1 cellular context compared by ENCODE assay signal in the genomic region with DNA sequence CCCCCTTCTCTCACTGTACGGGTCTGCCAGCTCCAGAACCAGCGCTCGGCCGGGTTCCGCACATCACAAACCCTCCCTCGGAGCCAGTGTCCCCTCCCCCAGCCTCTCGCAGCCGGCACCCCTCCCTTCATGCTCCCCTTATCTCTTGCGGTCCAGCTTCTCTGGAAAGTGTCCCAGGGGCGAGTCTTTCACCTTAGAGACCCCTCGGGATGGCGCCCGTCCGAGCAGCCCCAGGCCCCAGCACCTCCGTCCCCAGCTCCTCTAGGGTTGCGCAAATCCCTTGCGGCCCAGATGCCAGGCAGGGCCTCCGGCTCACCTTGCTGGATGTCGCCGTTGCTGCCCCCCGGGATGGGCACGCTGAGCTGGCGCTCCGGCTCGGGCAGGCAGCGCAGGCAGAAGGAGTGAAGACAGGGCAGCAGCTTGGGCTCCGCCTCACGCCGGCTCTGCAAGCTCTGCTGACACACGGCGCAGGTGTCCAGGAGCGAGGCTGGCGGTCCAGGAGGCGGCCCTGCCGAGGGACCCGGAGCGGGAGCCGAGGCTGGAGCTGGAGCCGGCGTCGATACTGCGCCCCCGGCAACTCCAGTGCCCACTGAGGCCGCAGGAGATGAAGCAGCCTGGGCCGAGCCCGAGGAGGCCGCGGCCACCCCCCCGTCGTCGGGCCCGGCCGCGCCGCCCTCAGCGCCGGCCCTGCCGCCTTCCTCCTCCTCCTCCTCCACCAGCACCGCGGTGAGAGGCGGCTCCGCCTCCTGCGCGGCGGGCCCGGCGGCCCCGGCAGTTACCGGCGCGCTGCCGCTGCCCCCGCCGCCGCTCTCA.
A peak's percentile ranks its signal among the peaks of the same experiment; 100 is the strongest.
TF ChIP-seq lines count a peak whose summit lies in the region.

No MANE protein-coding gene starts in this region.

TF ChIP-seq in K562, 482 proteins besides CTCF, POLR2A, EP300 and RAD21 (continued from another document and continues in another):
- TF ChIP-seq, protein P1, sequence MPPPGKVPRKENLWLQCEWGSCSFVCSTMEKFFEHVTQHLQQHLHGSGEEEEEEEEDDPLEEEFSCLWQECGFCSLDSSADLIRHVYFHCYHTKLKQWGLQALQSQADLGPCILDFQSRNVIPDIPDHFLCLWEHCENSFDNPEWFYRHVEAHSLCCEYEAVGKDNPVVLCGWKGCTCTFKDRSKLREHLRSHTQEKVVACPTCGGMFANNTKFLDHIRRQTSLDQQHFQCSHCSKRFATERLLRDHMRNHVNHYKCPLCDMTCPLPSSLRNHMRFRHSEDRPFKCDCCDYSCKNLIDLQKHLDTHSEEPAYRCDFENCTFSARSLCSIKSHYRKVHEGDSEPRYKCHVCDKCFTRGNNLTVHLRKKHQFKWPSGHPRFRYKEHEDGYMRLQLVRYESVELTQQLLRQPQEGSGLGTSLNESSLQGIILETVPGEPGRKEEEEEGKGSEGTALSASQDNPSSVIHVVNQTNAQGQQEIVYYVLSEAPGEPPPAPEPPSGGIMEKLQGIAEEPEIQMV (tag; conservative IDR thresholded peaks at IDR 0.05; ENCODE audit: low read depth): no peak
- no peak for TF ChIP-seq MAFF (IDR thresholded peaks at IDR 0.05; ENCODE audit: low read length)
- TF ChIP-seq ETV5 (CRISPR knock-in tag; IDR thresholded peaks at IDR 0.05; ENCODE audit: low read depth): no peak
- no peak for TF ChIP-seq ZNF436 (CRISPR knock-in tag; IDR thresholded peaks at IDR 0.05)
- TF ChIP-seq, protein P2, sequence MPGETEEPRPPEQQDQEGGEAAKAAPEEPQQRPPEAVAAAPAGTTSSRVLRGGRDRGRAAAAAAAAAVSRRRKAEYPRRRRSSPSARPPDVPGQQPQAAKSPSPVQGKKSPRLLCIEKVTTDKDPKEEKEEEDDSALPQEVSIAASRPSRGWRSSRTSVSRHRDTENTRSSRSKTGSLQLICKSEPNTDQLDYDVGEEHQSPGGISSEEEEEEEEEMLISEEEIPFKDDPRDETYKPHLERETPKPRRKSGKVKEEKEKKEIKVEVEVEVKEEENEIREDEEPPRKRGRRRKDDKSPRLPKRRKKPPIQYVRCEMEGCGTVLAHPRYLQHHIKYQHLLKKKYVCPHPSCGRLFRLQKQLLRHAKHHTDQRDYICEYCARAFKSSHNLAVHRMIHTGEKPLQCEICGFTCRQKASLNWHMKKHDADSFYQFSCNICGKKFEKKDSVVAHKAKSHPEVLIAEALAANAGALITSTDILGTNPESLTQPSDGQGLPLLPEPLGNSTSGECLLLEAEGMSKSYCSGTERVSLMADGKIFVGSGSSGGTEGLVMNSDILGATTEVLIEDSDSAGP (CRISPR knock-in tag; IDR thresholded peaks at IDR 0.05): no peak
- TF ChIP-seq, protein P3, sequence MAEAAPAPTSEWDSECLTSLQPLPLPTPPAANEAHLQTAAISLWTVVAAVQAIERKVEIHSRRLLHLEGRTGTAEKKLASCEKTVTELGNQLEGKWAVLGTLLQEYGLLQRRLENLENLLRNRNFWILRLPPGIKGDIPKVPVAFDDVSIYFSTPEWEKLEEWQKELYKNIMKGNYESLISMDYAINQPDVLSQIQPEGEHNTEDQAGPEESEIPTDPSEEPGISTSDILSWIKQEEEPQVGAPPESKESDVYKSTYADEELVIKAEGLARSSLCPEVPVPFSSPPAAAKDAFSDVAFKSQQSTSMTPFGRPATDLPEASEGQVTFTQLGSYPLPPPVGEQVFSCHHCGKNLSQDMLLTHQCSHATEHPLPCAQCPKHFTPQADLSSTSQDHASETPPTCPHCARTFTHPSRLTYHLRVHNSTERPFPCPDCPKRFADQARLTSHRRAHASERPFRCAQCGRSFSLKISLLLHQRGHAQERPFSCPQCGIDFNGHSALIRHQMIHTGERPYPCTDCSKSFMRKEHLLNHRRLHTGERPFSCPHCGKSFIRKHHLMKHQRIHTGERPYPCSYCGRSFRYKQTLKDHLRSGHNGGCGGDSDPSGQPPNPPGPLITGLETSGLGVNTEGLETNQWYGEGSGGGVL (CRISPR knock-in tag; IDR thresholded peaks at IDR 0.05): no peak
- TF ChIP-seq, protein P4, sequence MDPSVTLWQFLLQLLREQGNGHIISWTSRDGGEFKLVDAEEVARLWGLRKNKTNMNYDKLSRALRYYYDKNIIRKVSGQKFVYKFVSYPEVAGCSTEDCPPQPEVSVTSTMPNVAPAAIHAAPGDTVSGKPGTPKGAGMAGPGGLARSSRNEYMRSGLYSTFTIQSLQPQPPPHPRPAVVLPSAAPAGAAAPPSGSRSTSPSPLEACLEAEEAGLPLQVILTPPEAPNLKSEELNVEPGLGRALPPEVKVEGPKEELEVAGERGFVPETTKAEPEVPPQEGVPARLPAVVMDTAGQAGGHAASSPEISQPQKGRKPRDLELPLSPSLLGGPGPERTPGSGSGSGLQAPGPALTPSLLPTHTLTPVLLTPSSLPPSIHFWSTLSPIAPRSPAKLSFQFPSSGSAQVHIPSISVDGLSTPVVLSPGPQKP (CRISPR knock-in tag; IDR thresholded peaks at IDR 0.05): no peak
- TF ChIP-seq GATAD2A (IDR thresholded peaks at IDR 0.05): peak; percentile 84; the same call in 1 of the 2 replicates
- TF ChIP-seq ARHGAP35 (IDR thresholded peaks at IDR 0.05; ENCODE audit: partially characterized antibody): no peak
- TF ChIP-seq, protein P5, sequence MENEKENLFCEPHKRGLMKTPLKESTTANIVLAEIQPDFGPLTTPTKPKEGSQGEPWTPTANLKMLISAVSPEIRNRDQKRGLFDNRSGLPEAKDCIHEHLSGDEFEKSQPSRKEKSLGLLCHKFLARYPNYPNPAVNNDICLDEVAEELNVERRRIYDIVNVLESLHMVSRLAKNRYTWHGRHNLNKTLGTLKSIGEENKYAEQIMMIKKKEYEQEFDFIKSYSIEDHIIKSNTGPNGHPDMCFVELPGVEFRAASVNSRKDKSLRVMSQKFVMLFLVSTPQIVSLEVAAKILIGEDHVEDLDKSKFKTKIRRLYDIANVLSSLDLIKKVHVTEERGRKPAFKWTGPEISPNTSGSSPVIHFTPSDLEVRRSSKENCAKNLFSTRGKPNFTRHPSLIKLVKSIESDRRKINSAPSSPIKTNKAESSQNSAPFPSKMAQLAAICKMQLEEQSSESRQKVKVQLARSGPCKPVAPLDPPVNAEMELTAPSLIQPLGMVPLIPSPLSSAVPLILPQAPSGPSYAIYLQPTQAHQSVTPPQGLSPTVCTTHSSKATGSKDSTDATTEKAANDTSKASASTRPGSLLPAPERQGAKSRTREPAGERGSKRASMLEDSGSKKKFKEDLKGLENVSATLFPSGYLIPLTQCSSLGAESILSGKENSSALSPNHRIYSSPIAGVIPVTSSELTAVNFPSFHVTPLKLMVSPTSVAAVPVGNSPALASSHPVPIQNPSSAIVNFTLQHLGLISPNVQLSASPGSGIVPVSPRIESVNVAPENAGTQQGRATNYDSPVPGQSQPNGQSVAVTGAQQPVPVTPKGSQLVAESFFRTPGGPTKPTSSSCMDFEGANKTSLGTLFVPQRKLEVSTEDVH (IDR thresholded peaks at IDR 0.05; ENCODE audit: low read depth, partially characterized antibody): no peak
- TF ChIP-seq BRD9 (IDR thresholded peaks at IDR 0.05; ENCODE audit: low read depth, partially characterized antibody): no peak
- no peak; the same call in none of the 2 replicates for TF ChIP-seq SIN3B (IDR thresholded peaks at IDR 0.05; ENCODE audit: low read depth)
- TF ChIP-seq NFIC (IDR thresholded peaks at IDR 0.05): peak; percentile 85
- TF ChIP-seq XRCC3 (IDR thresholded peaks at IDR 0.05): no peak
- no peak for TF ChIP-seq MTF1 (CRISPR knock-in tag; IDR thresholded peaks at IDR 0.05; ENCODE audit: borderline replicate concordance)
- peak; percentile 9 to 47; a peak in 2 of 4 replicates for TF ChIP-seq TRIM24 (IDR thresholded peaks at IDR 0.05)
- TF ChIP-seq ZNF785 (CRISPR knock-in tag; IDR thresholded peaks at IDR 0.05): no peak
- no peak for TF ChIP-seq ZNF384 (IDR thresholded peaks at IDR 0.05; ENCODE audit: low read depth, low read length)
- TF ChIP-seq ZNF699 (CRISPR knock-in tag; IDR thresholded peaks at IDR 0.05; ENCODE audit: insufficient replicate concordance): no peak
- TF ChIP-seq ZFP1 (CRISPR knock-in tag; IDR thresholded peaks at IDR 0.05): no peak
- TF ChIP-seq CBX1 (IDR thresholded peaks at IDR 0.05; ENCODE audit: low read depth): peak; percentile 55; the same call in 1 of the 2 replicates
- no peak for TF ChIP-seq CBX8 (IDR thresholded peaks at IDR 0.05; ENCODE audit: borderline replicate concordance, extremely low read depth, low read depth, low read length, poor library complexity, severe bottlenecking)
- TF ChIP-seq ASH1L (IDR thresholded peaks at IDR 0.05; ENCODE audit: borderline replicate concordance, low read depth, partially characterized antibody): no peak
- no peak for TF ChIP-seq HSF4 (CRISPR knock-in tag; IDR thresholded peaks at IDR 0.05; ENCODE audit: borderline replicate concordance)
- peak; percentile 44 for TF ChIP-seq TBP (optimal IDR thresholded peaks at IDR 0.05; ENCODE audit: low read depth, low read length)
- TF ChIP-seq NEUROD1 (IDR thresholded peaks at IDR 0.05; ENCODE audit: borderline replicate concordance, low read depth, low read length, partially characterized antibody): peak; percentile 38
- TF ChIP-seq PTBP1 (IDR thresholded peaks at IDR 0.05; ENCODE audit: low read depth, low read length): no peak
- TF ChIP-seq, protein P6, sequence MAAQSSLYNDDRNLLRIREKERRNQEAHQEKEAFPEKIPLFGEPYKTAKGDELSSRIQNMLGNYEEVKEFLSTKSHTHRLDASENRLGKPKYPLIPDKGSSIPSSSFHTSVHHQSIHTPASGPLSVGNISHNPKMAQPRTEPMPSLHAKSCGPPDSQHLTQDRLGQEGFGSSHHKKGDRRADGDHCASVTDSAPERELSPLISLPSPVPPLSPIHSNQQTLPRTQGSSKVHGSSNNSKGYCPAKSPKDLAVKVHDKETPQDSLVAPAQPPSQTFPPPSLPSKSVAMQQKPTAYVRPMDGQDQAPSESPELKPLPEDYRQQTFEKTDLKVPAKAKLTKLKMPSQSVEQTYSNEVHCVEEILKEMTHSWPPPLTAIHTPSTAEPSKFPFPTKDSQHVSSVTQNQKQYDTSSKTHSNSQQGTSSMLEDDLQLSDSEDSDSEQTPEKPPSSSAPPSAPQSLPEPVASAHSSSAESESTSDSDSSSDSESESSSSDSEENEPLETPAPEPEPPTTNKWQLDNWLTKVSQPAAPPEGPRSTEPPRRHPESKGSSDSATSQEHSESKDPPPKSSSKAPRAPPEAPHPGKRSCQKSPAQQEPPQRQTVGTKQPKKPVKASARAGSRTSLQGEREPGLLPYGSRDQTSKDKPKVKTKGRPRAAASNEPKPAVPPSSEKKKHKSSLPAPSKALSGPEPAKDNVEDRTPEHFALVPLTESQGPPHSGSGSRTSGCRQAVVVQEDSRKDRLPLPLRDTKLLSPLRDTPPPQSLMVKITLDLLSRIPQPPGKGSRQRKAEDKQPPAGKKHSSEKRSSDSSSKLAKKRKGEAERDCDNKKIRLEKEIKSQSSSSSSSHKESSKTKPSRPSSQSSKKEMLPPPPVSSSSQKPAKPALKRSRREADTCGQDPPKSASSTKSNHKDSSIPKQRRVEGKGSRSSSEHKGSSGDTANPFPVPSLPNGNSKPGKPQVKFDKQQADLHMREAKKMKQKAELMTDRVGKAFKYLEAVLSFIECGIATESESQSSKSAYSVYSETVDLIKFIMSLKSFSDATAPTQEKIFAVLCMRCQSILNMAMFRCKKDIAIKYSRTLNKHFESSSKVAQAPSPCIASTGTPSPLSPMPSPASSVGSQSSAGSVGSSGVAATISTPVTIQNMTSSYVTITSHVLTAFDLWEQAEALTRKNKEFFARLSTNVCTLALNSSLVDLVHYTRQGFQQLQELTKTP (IDR thresholded peaks at IDR 0.05; ENCODE audit: low read depth in 1 of 2, partially characterized antibody in 2 of 2): peak in 1 of 2 experiments; percentile 35
- TF ChIP-seq ATF1 (CRISPR knock-in tag; IDR thresholded peaks at IDR 0.05): no peak
- peak; percentile 38; the same call in 1 of the 2 replicates for TF ChIP-seq ATF1 (tag; IDR thresholded peaks at IDR 0.05)
- no peak; the same call in 1 of the 2 replicates for TF ChIP-seq FOXK1 (CRISPR knock-in tag; IDR thresholded peaks at IDR 0.05; ENCODE audit: borderline replicate concordance)
- no peak for TF ChIP-seq ZNF696 (CRISPR knock-in tag; conservative IDR thresholded peaks at IDR 0.05)
- peak; percentile 63 for TF ChIP-seq SAP30 (IDR thresholded peaks at IDR 0.05; ENCODE audit: borderline replicate concordance, insufficient read depth, low read depth, low read length, poor library complexity, severe bottlenecking)
- 0 out of 2 replicates have a peak, but pooled peaks have one; percentile 20 for TF ChIP-seq IRF2 (CRISPR knock-in tag; IDR thresholded peaks at IDR 0.05)
- TF ChIP-seq RBBP5 (IDR thresholded peaks at IDR 0.05; ENCODE audit: borderline replicate concordance, insufficient read depth, low read length, poor library complexity, severe bottlenecking): peak; percentile 87
- TF ChIP-seq, protein P7, sequence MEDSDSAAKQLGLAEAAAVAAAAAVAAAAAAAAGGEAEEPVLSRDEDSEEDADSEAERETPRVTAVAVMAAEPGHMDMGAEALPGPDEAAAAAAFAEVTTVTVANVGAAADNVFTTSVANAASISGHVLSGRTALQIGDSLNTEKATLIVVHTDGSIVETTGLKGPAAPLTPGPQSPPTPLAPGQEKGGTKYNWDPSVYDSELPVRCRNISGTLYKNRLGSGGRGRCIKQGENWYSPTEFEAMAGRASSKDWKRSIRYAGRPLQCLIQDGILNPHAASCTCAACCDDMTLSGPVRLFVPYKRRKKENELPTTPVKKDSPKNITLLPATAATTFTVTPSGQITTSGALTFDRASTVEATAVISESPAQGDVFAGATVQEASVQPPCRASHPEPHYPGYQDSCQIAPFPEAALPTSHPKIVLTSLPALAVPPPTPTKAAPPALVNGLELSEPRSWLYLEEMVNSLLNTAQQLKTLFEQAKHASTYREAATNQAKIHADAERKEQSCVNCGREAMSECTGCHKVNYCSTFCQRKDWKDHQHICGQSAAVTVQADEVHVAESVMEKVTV (CRISPR knock-in tag; IDR thresholded peaks at IDR 0.05): no peak
- TF ChIP-seq KDM2B (CRISPR knock-in tag; IDR thresholded peaks at IDR 0.05): 0 out of 2 replicates have a peak, but pooled peaks have one; percentile 5
- no peak for TF ChIP-seq HDAC3 (IDR thresholded peaks at IDR 0.05; ENCODE audit: borderline replicate concordance, partially characterized antibody)
- no peak for TF ChIP-seq HNRNPH1 (optimal IDR thresholded peaks at IDR 0.05; ENCODE audit: low read depth, low read length)
- no peak for TF ChIP-seq POLR2G (IDR thresholded peaks at IDR 0.05; ENCODE audit: low read depth, low read length)
- TF ChIP-seq, protein P8, sequence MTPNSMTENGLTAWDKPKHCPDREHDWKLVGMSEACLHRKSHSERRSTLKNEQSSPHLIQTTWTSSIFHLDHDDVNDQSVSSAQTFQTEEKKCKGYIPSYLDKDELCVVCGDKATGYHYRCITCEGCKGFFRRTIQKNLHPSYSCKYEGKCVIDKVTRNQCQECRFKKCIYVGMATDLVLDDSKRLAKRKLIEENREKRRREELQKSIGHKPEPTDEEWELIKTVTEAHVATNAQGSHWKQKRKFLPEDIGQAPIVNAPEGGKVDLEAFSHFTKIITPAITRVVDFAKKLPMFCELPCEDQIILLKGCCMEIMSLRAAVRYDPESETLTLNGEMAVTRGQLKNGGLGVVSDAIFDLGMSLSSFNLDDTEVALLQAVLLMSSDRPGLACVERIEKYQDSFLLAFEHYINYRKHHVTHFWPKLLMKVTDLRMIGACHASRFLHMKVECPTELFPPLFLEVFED (CRISPR knock-in tag; conservative IDR thresholded peaks at IDR 0.05): no peak
- TF ChIP-seq U2AF2 (optimal IDR thresholded peaks at IDR 0.05; ENCODE audit: low read depth, low read length): no peak
- no peak for TF ChIP-seq E2F3 (CRISPR knock-in tag; IDR thresholded peaks at IDR 0.05)
- TF ChIP-seq KAT2B (IDR thresholded peaks at IDR 0.05; ENCODE audit: low read depth, low read length): no peak
- TF ChIP-seq MBD2 (IDR thresholded peaks at IDR 0.05; ENCODE audit: borderline replicate concordance, low read depth): no peak; the same call in 1 of the 2 replicates
